8 cellular contexts compared by ENCODE assay signal in genomic region chrX:57136589-57136988, GRCh38. TPM values are rescaled to one million over a fixed set of nuclear protein-coding genes. Genes with fewer than 3 reads are reported as not detected.
DNase-seq lines count a peak whose midpoint lies in the region; ATAC-seq, FAIRE-seq and TF ChIP-seq lines count a peak whose summit lies in the region.
"Not testable (repeated sequence)": the region's sequence is repeated elsewhere in the genome, so short reads cannot be mapped to it uniquely, and the experiment has no call there.

No MANE protein-coding gene starts in this region.

- not testable (repeated sequence) for TF ChIP-seq CTCF in chondrocyte (IDR thresholded peaks at IDR 0.05); foreskin fibroblast (IDR thresholded peaks at IDR 0.05; ENCODE audit: low read depth, low read length); mucosa of descending colon (IDR thresholded peaks at IDR 0.05); progenitor cell of endocrine pancreas (IDR thresholded peaks at IDR 0.05; ENCODE audit: unreplicated experiment); vagina (IDR thresholded peaks at IDR 0.05)

- H3K27ac ChIP-seq in HUES6 (ENCODE audit: low read depth, low read length); iPS DF 6.9 (ENCODE audit: low read length); vagina: not testable (repeated sequence)

- H3K27me3 Mint-ChIP-seq in chondrocyte (ENCODE audit: low read depth); progenitor cell of endocrine pancreas: not testable (repeated sequence)

- H3K27ac Mint-ChIP-seq in chondrocyte (ENCODE audit: unreplicated experiment); progenitor cell of endocrine pancreas: not testable (repeated sequence)

- not testable (repeated sequence) for DNase-seq in GM12891 (ENCODE audit: insufficient read length, low spot score); chondrocyte (ENCODE audit: low spot score); foreskin fibroblast; iPS DF 6.9 (ENCODE audit: low read depth, low spot score); mucosa of descending colon; progenitor cell of endocrine pancreas (ENCODE audit: low spot score, unreplicated experiment); vagina (ENCODE audit: extremely low spot score in 2 of 2)

- peak overlapping the region; percentile 50 for H3K4me3 ChIP-seq in HUES6 (ENCODE audit: low read depth, low read length)
- H3K4me3 ChIP-seq in foreskin fibroblast (ENCODE audit: low read depth in 1 of 2, low read length in 2 of 2) = peak overlapping the region; percentile 17 to 57
- H3K4me3 ChIP-seq in iPS DF 6.9 (ENCODE audit: low read length) = peak overlapping the region; percentile 9; the same call in 1 of the 2 replicates
- H3K4me3 ChIP-seq in mucosa of descending colon = not testable (repeated sequence)
- H3K4me3 ChIP-seq in vagina = peak overlapping the region; percentile 24 to 31

- H3K4me1 Mint-ChIP-seq in chondrocyte (ENCODE audit: low read depth); progenitor cell of endocrine pancreas (ENCODE audit: low read depth): not testable (repeated sequence)

- H3K9me3 ChIP-seq in HUES6 (ENCODE audit: control insufficient read depth, insufficient read depth, low read depth, low read length); iPS DF 6.9 (ENCODE audit: control insufficient read depth, insufficient read depth, low read length); mucosa of descending colon; vagina: not testable (repeated sequence)

- TF ChIP-seq POLR2A in GM12891 (IDR thresholded peaks at IDR 0.05; ENCODE audit: low read depth, low read length); vagina (IDR thresholded peaks at IDR 0.05): not testable (repeated sequence)

- peak; percentile 17 for ATAC-seq in mucosa of descending colon

- not testable (repeated sequence) for H3K36me3 Mint-ChIP-seq in chondrocyte (ENCODE audit: low read depth); progenitor cell of endocrine pancreas (ENCODE audit: insufficient read depth)

- peak; percentile 26 for FAIRE-seq in GM12891 (lab: Jason Lieb, UNC)

- not testable (repeated sequence) for H3K27me3 ChIP-seq in HUES6 (ENCODE audit: control insufficient read depth, insufficient read depth, low read length); iPS DF 6.9 (ENCODE audit: control insufficient read depth, insufficient read depth, low read length); vagina

- H3K9me3 Mint-ChIP-seq in chondrocyte (ENCODE audit: low read depth) = peaks cover 24% of the 10 kb centered on the region
- H3K9me3 Mint-ChIP-seq in progenitor cell of endocrine pancreas (ENCODE audit: low read depth) = peaks cover 12% of the 10 kb centered on the region

- H3K9ac ChIP-seq in HUES6 (ENCODE audit: low read length) = not testable (repeated sequence)

- H3K36me3 ChIP-seq in HUES6 (ENCODE audit: control insufficient read depth, insufficient read depth, low read length); iPS DF 6.9 (ENCODE audit: control insufficient read depth, insufficient read depth, low read length); mucosa of descending colon (ENCODE audit: low read depth); vagina: not testable (repeated sequence)

- no CpG with 5 or more reads among the region's 3 CpGs for WGBS in iPS DF 6.9 (ENCODE audit: insufficient coverage, insufficient read length)

- intact Hi-C loops in mucosa of descending colon (cut with DNase I, micrococcal nuclease); vagina (cut with DNase I): not testable (repeated sequence)

- not testable (repeated sequence) for H3K4me1 ChIP-seq in HUES6 (ENCODE audit: control insufficient read depth, insufficient read depth, low read length); iPS DF 6.9 (ENCODE audit: control insufficient read depth, insufficient read depth, low read length); mucosa of descending colon (ENCODE audit: low read depth); vagina

- H3K4me3 Mint-ChIP-seq in chondrocyte (ENCODE audit: unreplicated experiment) (peak overlapping the region; percentile 62), progenitor cell of endocrine pancreas (ENCODE audit: low read depth) (peak overlapping the region; percentile 66)

RNA-seq across cellular contexts. Expression of gene SPIN2A, which starts 0.6 kb away (rescaled TPM):
- 0.24 TPM for polyA plus RNA-seq in GM12891 (2012; ENCODE audit: low read depth, missing spikeins)
- total RNA-seq in chondrocyte (0.54 to 2.3 TPM (median 1.0 TPM) in 3 replicates), mucosa of descending colon (1 to 10 TPM in 2 of 3 donors, under 1 TPM in 1; 0.49 to 1.2 (median 1.1) TPM), progenitor cell of endocrine pancreas (1.8 and 2.2 TPM in 2 replicates), vagina (2.5 TPM)

RNA-seq across cellular contexts. Expression of gene SPIN2B, which starts 15.2 kb away (rescaled TPM):
- polyA plus RNA-seq in GM12891 (2012; ENCODE audit: low read depth, missing spikeins) = 4.8 TPM
- total RNA-seq in chondrocyte (12.9 to 24.2 TPM (median 13.9 TPM) in 3 replicates), mucosa of descending colon (10 to 100 TPM; 12.8 to 14.7 (median 14.6) TPM), progenitor cell of endocrine pancreas (19.6 and 20.3 TPM in 2 replicates), vagina (10.8 TPM)
